ENCODE assay signal across 16 cellular contexts in the genomic region with DNA sequence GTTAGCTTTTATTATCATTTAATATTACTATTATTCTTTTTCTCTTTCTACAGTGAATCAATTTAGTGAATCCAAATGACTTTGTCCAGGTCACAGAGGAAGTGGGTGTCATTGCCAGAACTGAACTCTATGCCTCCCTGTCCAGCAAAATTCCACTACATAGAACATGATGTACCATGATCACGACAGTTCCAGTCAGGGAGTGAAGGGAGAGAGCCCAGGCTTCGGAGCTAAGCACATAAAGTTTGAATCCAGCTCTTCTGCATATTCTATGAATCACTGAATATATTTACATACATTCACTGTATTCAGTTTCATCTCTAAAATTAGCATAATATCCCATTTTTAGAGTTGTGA. TPM values are rescaled to one million over a fixed set of nuclear protein-coding genes. Genes with fewer than 3 reads are reported as not detected.
DNase-seq lines count a peak whose midpoint lies in the region; ATAC-seq and TF ChIP-seq lines count a peak whose summit lies in the region.
"Had no signal": no experiment of that assay in that cellular context is flagged by ENCODE, and none has a peak within 500 bp of the region (broad histone marks: within the 10 kb centered on the region; RNA-seq: fewer than 3 reads in every experiment).

No MANE protein-coding gene starts in this region.

- H3K4me3 ChIP-seq in heart right ventricle (no peak overlapping the region), SK-N-MC (no peak overlapping the region), tibial artery (no peak overlapping the region), WERI-Rb-1 (ENCODE audit: low read depth, low read length) (no peak overlapping the region)
- H3K4me3 ChIP-seq: A549, HAP-1 had no signal

- intact Hi-C loops in heart right ventricle (cut with DNase I) (no loop called here), cardiac septum (cut with DNase I) (no loop called here), left ventricle myocardium superior (cut with micrococcal nuclease) (no loop called here), tibial artery (cut with DNase I; ENCODE audit: low total_unique reads) (no loop called here)

- no peak overlapping the region for H3K27ac ChIP-seq in heart right ventricle
- H3K27ac ChIP-seq in SK-N-MC: peak overlapping the region; percentile 45; the same call in 1 of the 2 replicates
- H3K27ac ChIP-seq in tibial artery: no peak overlapping the region
- H3K27ac ChIP-seq in WERI-Rb-1: no peak overlapping the region
- H3K27ac ChIP-seq: A549, C4-2B had no signal

- H3K9me3 ChIP-seq in heart right ventricle (no peaks in the 10 kb centered on the region), SK-N-MC (ENCODE audit: low read depth, low read length) (no peaks in the 10 kb centered on the region), tibial artery (no peaks in the 10 kb centered on the region), WERI-Rb-1 (ENCODE audit: severe bottlenecking) (no peaks in the 10 kb centered on the region)
- H3K9me3 ChIP-seq: A549, Caco-2, HAP-1 had no signal

- DNase-seq in heart right ventricle: no peak
- DNase-seq in cardiac septum (ENCODE audit: low spot score): no peak
- DNase-seq in SK-N-MC (ENCODE audit: low read depth, low spot score): no peak
- DNase-seq in left ventricle myocardium superior: no peak
- no peak for DNase-seq in tibial artery
- DNase-seq in activated CD4-positive, alpha-beta T cell treated with anti-CD3 and anti-CD28 coated beads, Interleukin-2, amount 50 U/mL, for 4 hours: no peak
- no peak for DNase-seq in WERI-Rb-1
- DNase-seq: AML-193; Caco-2; CD4-positive, alpha-beta T cell; IMR-90 had no signal

- H3K9ac ChIP-seq in SK-N-MC (ENCODE audit: insufficient read length): no peak overlapping the region

- no peaks in the 10 kb centered on the region for H3K4me1 ChIP-seq in heart right ventricle
- H3K4me1 ChIP-seq in tibial artery: no peaks in the 10 kb centered on the region
- H3K4me1 ChIP-seq: A549, Caco-2 had no signal

- no peaks in the 10 kb centered on the region for H3K36me3 ChIP-seq in heart right ventricle
- no peaks in the 10 kb centered on the region for H3K36me3 ChIP-seq in SK-N-MC (ENCODE audit: insufficient read depth, low read length)
- H3K36me3 ChIP-seq in tibial artery: no peaks in the 10 kb centered on the region
- H3K36me3 ChIP-seq in WERI-Rb-1: no peaks in the 10 kb centered on the region
- H3K36me3 ChIP-seq: HAP-1 had no signal

- WGBS in heart right ventricle, 2 donors: 44 to 47% methylated on average over 2 of the region's 2 CpGs

- ATAC-seq in heart right ventricle (peak in 5 of 8 donors; percentile 48 to 95 (median 71)), left ventricle myocardium superior (peak; percentile 94)
- ATAC-seq: A549 had no signal

- no peaks in the 10 kb centered on the region for H3K27me3 ChIP-seq in heart right ventricle
- no peaks in the 10 kb centered on the region for H3K27me3 ChIP-seq in tibial artery
- H3K27me3 ChIP-seq in WERI-Rb-1 (ENCODE audit: insufficient read depth, low read depth, severe bottlenecking): no peaks in the 10 kb centered on the region

- TF ChIP-seq CTCF in heart right ventricle (IDR thresholded peaks at IDR 0.05): no peak
- TF ChIP-seq CTCF in tibial artery (IDR thresholded peaks at IDR 0.05): no peak
- no peak for TF ChIP-seq CTCF in WERI-Rb-1 (IDR thresholded peaks at IDR 0.05; ENCODE audit: low read depth, low read length)

RNA-seq across cellular contexts. Expression of a gene that starts 17.4 kb away (rescaled TPM):
- total RNA-seq in heart right ventricle: under 1 TPM in 1 of 10 donors, not detected in 9; 0.28 TPM
- polyA plus RNA-seq in heart right ventricle: not detected
- total RNA-seq in cardiac septum: not detected
- total RNA-seq in left ventricle myocardium superior: not detected
- total RNA-seq: CD4-positive, alpha-beta T cell; H1; IMR-90 had no signal
- polyA plus RNA-seq: BJ, H1, IMR-90 had no signal
